In genomic region chr10:17784701-17785100, GRCh38 we compare ENCODE assay signal across 1 cellular context.
TF ChIP-seq lines count a peak whose summit lies in the region.

No MANE protein-coding gene starts in this region.

TF ChIP-seq in SK-N-SH, 30 proteins besides CTCF, POLR2A, EP300 and RAD21 (continued from another document):
- no peak for TF ChIP-seq YY1 (IDR thresholded peaks at IDR 0.05; ENCODE audit: low read depth)
- TF ChIP-seq TEAD4 (IDR thresholded peaks at IDR 0.05; ENCODE audit: borderline replicate concordance, insufficient read depth) = peak; percentile 37; the same call in 1 of the 2 replicates
- no peak for TF ChIP-seq FOXJ3 (CRISPR knock-in tag; IDR thresholded peaks at IDR 0.05)
- no peak for TF ChIP-seq RCOR1 (IDR thresholded peaks at IDR 0.05; ENCODE audit: low read length)
- TF ChIP-seq CHD2 (IDR thresholded peaks at IDR 0.05; ENCODE audit: low read length, partially characterized antibody) = no peak
- no peak for TF ChIP-seq GABPA (IDR thresholded peaks at IDR 0.05; ENCODE audit: low read depth)
- no peak for TF ChIP-seq RFX5 (IDR thresholded peaks at IDR 0.05; ENCODE audit: low read length)
- TF ChIP-seq USF2 (IDR thresholded peaks at IDR 0.05; ENCODE audit: borderline replicate concordance, low read depth, low read length) = no peak
- peak; percentile 75 for TF ChIP-seq JUND (IDR thresholded peaks at IDR 0.05)
- TF ChIP-seq IRF3 (IDR thresholded peaks at IDR 0.05; ENCODE audit: low read depth, low read length) = no peak
- TF ChIP-seq REST (IDR thresholded peaks at IDR 0.05; ENCODE audit: low read depth, low read length) = no peak
- TF ChIP-seq NFIC (IDR thresholded peaks at IDR 0.05; ENCODE audit: borderline replicate concordance) = peak; percentile 91
- no peak for TF ChIP-seq EZH2phosphoT487 (IDR thresholded peaks at IDR 0.05; ENCODE audit: borderline replicate concordance, low read depth)
